ENCODE assay signal across 8 cellular contexts in genomic region chr13:51585696-51586095, GRCh38. TPM values are rescaled to one million over a fixed set of nuclear protein-coding genes. Genes with fewer than 3 reads are reported as not detected.
DNase-seq lines count a peak whose midpoint lies in the region; ATAC-seq and TF ChIP-seq lines count a peak whose summit lies in the region.

No MANE protein-coding gene starts in this region.

- peak overlapping the region; percentile 87 for H3K4me3 ChIP-seq in skeletal muscle satellite cell (ENCODE audit: low read length)
- H3K4me3 ChIP-seq in mucosa of descending colon, result no peak overlapping the region

- DNase-seq in activated naive CD4-positive, alpha-beta T cell (lab: John Stamatoyannopoulos, UW), result no peak
- no peak for DNase-seq in T-helper 2 cell treated with Interferon-gamma antibody and Interleukin-4, amounts not matched to agents 5 μg/mL and 100 μg/mL, for 36 hours (ENCODE audit: low spot score)
- DNase-seq in foreskin keratinocyte (peak; percentile 61 to 87), germinal center (ENCODE audit: low spot score) (no peak), mucosa of descending colon (no peak)
- DNase-seq in effector CD8-positive, alpha-beta T cell (lab: John Stamatoyannopoulos, UW), result no peak

- H3K36me3 ChIP-seq in skeletal muscle satellite cell (ENCODE audit: insufficient read depth, low read length) (no peaks in the 10 kb centered on the region), mucosa of descending colon (ENCODE audit: low read depth) (no peaks in the 10 kb centered on the region)

- ATAC-seq in foreskin keratinocyte (peak; percentile 2), mucosa of descending colon (no peak)

- no peaks in the 10 kb centered on the region for H3K36me3 Mint-ChIP-seq in activated naive CD4-positive, alpha-beta T cell treated with anti-CD3 and anti-CD28 coated beads, Interleukin-2, amount 50 U/mL, for 24 hours
- H3K36me3 Mint-ChIP-seq in T-helper 2 cell treated with Interferon-gamma antibody and Interleukin-4, amounts not matched to agents 5 μg/mL and 100 μg/mL, for 36 hours (ENCODE audit: low read depth), result peaks cover 3% of the 10 kb centered on the region

- H3K4me2 ChIP-seq in skeletal muscle satellite cell (ENCODE audit: low read length), result peak overlapping the region; percentile 81

- H3K27me3 Mint-ChIP-seq in activated naive CD4-positive, alpha-beta T cell treated with anti-CD3 and anti-CD28 coated beads, Interleukin-2, amount 50 U/mL, for 24 hours, result no peaks in the 10 kb centered on the region
- no peaks in the 10 kb centered on the region for H3K27me3 Mint-ChIP-seq in T-helper 2 cell treated with Interferon-gamma antibody and Interleukin-4, amounts not matched to agents 5 μg/mL and 100 μg/mL, for 36 hours (ENCODE audit: low read depth)

- H3K27me3 ChIP-seq in foreskin keratinocyte, result no peaks in the 10 kb centered on the region
- no peaks in the 10 kb centered on the region for H3K27me3 ChIP-seq in skeletal muscle satellite cell (ENCODE audit: control insufficient read depth, insufficient read depth, low read length)

- H3K4me1 Mint-ChIP-seq in activated naive CD4-positive, alpha-beta T cell treated with anti-CD3 and anti-CD28 coated beads, Interleukin-2, amount 50 U/mL, for 24 hours, result peaks cover 46% of the 10 kb centered on the region
- peaks cover 39% of the 10 kb centered on the region for H3K4me1 Mint-ChIP-seq in T-helper 2 cell treated with Interferon-gamma antibody and Interleukin-4, amounts not matched to agents 5 μg/mL and 100 μg/mL, for 36 hours (ENCODE audit: low read depth)

- no peaks in the 10 kb centered on the region for H3K9me3 Mint-ChIP-seq in activated naive CD4-positive, alpha-beta T cell treated with anti-CD3 and anti-CD28 coated beads, Interleukin-2, amount 50 U/mL, for 24 hours
- no peaks in the 10 kb centered on the region for H3K9me3 Mint-ChIP-seq in T-helper 2 cell treated with Interferon-gamma antibody and Interleukin-4, amounts not matched to agents 5 μg/mL and 100 μg/mL, for 36 hours

- peak overlapping the region; percentile 72 for H3K27ac Mint-ChIP-seq in activated naive CD4-positive, alpha-beta T cell treated with anti-CD3 and anti-CD28 coated beads, Interleukin-2, amount 50 U/mL, for 24 hours
- peak overlapping the region; percentile 85 for H3K27ac Mint-ChIP-seq in T-helper 2 cell treated with Interferon-gamma antibody and Interleukin-4, amounts not matched to agents 5 μg/mL and 100 μg/mL, for 36 hours

- H3K9me3 ChIP-seq in skeletal muscle satellite cell (replicated peaks; ENCODE audit: low read length) (no peaks in the 10 kb centered on the region), mucosa of descending colon (no peaks in the 10 kb centered on the region)

- peaks cover 33% of the 10 kb centered on the region for H3K4me1 ChIP-seq in foreskin keratinocyte
- peaks cover 50% of the 10 kb centered on the region for H3K4me1 ChIP-seq in skeletal muscle satellite cell (ENCODE audit: control insufficient read depth, insufficient read depth, low read length)
- peaks cover 9% of the 10 kb centered on the region for H3K4me1 ChIP-seq in mucosa of descending colon (ENCODE audit: low read depth)

- intact Hi-C loops in mucosa of descending colon (cut with DNase I, micrococcal nuclease), result loop anchor here (10.0 kb wide), 1 partner anchor 131 kb away; the partner anchor contains the start of gene INTS6 (in 2 of the 2)

- H3K4me3 Mint-ChIP-seq in activated naive CD4-positive, alpha-beta T cell treated with anti-CD3 and anti-CD28 coated beads, Interleukin-2, amount 50 U/mL, for 24 hours, result peak overlapping the region; percentile 91
- peak overlapping the region; percentile 94 for H3K4me3 Mint-ChIP-seq in T-helper 2 cell treated with Interferon-gamma antibody and Interleukin-4, amounts not matched to agents 5 μg/mL and 100 μg/mL, for 36 hours

- TF ChIP-seq CTCF in foreskin keratinocyte (conservative IDR thresholded peaks at IDR 0.05), result no peak
- no peak for TF ChIP-seq CTCF in mucosa of descending colon (IDR thresholded peaks at IDR 0.05)

- peak overlapping the region; percentile 95 for H3K9ac ChIP-seq in skeletal muscle satellite cell (ENCODE audit: low read depth, low read length)

- peak overlapping the region; percentile 74 for H3K27ac ChIP-seq in foreskin keratinocyte

RNA-seq across cellular contexts. Expression of gene WDFY2, which starts 1.4 kb away (rescaled TPM):
- total RNA-seq in foreskin keratinocyte, result 21.5 and 23.6 TPM in 2 replicates
- polyA plus RNA-seq in foreskin keratinocyte, result 9.2 and 11.1 TPM in 2 replicates
- 11.4 and 13.4 TPM in 2 replicates for total RNA-seq in skeletal muscle satellite cell (2012; rRNA removed)
- total RNA-seq in mucosa of descending colon, result 1 to 10 TPM; 3.4 to 9.6 (median 6.6) TPM

Comparison
In these comparisons a context has a peak if more than half of its experiments do, and no peak if none do; other contexts are left out.
1. DNase-seq: peak in foreskin keratinocyte (2 of 2); none in activated naive CD4-positive, alpha-beta T cell (0 of 4), T-helper 2 cell treated with Interferon-gamma antibody and Interleukin-4, amounts not matched to agents 5 μg/mL and 100 μg/mL, for 36 hours (single experiment), germinal center (single experiment), effector CD8-positive, alpha-beta T cell (single experiment) and mucosa of descending colon (0 of 3).